In the genomic region with DNA sequence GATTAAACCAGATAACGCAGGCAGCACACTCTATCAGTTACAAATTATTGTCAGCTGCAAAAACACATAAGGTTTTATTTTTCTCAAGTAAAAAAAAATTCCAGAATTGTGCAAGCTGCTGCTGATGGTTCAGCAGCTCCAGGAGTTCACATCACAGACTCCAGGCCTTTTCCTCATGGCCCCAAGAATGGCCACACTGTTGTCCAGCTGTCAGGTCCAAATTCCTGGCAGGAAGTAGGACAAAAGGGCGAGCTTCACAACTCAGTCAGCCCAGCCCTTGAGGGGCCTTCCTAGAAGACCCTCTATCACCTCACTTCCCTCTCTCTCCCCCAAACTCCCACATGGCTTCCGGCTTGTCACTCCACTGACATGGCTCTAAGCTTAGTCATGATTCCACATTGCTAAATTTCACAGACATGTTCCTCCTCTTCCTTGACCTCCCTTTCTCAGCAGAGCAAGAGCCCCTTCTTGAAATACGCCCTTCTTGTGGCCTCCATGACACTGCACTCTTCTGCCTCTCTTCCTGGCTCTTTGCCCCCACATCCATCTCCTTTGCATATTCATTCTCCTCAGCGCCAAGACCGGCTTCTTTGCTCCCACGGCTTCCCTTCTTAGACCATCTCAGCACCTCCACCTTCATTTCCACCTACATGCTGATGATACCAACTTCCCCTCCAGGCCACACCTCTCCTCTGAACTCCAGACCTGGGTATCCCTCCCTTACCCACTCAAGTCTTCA, we compare ENCODE assay signal across 18 cellular contexts. TPM values are rescaled to one million over a fixed set of nuclear protein-coding genes. Genes with fewer than 3 reads are reported as not detected.
DNase-seq lines count a peak whose midpoint lies in the region; ATAC-seq, FAIRE-seq and TF ChIP-seq lines count a peak whose summit lies in the region.
"Had no signal": no experiment of that assay in that cellular context is flagged by ENCODE, and none has a peak within 500 bp of the region (broad histone marks: within the 10 kb centered on the region; RNA-seq: fewer than 3 reads in every experiment).

No MANE protein-coding gene starts in this region.

- intact Hi-C loops in GM12878 (cut with micrococcal nuclease; ENCODE audit: unreplicated experiment) (loop anchor here (1.0 kb wide), 1 partner anchor 162 kb away; no protein-coding TSS in a partner anchor), Right ventricle myocardium superior (cut with DNase I) (loop anchor here (2.0 kb wide), 1 partner anchor 160 kb away; no protein-coding TSS in a partner anchor), posterior cingulate gyrus (cut with DNase I) (loop anchor here (1.0 to 2.0 kb wide), 2 partner anchors 71 to 162 kb away; no protein-coding TSS in a partner anchor), CD14-positive monocyte (cut with micrococcal nuclease) (no loop called here), left colon (cut with DNase I, micrococcal nuclease) (loop anchor here in 1 of 2 donors (10.0 kb wide), 1 partner anchor 158 kb away; no protein-coding TSS in a partner anchor)

- H3K27me3 ChIP-seq in BJ (ENCODE audit: control insufficient read depth, insufficient read depth, low read length) (no peaks in the 10 kb centered on the region; the same call in 1 of the 2 replicates), GM12878 (replicated peaks in 1 of 2; ENCODE audit: control insufficient read depth in 2 of 2, insufficient read depth in 2 of 2, low read length in 1 of 2) (no peaks in the 10 kb centered on the region), skeletal muscle tissue (ENCODE audit: control insufficient read depth in 3 of 3, insufficient read depth in 3 of 3, low read length in 3 of 3) (no peaks in the 10 kb centered on the region)
- H3K27me3 ChIP-seq: left lung, tibial nerve had no signal

- H3K4me2 ChIP-seq in GM12878 (ENCODE audit: control insufficient read depth, insufficient read depth): no peak overlapping the region

- no peak for FAIRE-seq in GM12878 (lab: Jason Lieb, UNC)
- FAIRE-seq: D721Med had no signal

- ATAC-seq in GM12878 (no peak), Right ventricle myocardium superior (ENCODE audit: poor library complexity) (peak; percentile 63), left colon (no peak)
- no peak for ATAC-seq in naive thymus-derived CD8-positive, alpha-beta T cell
- ATAC-seq: natural killer cell treated with Interleukin-12 subunit alpha and Interleukin-12 subunit beta and Interleukin-15 and Interleukin-18, amount 100 ng/mL, for 72 hours had no signal

- in situ Hi-C loops in GM12878 (cut with MboI): no loop called here

- CTCF ChIA-PET in BJ (lab: Yijun Ruan, JAX): interaction anchor here (2.5 to 3.1 kb wide), 2 partner anchors 31 to 161 kb away, joined by 12 to 15 read pairs; no protein-coding TSS in a partner anchor
- CTCF ChIA-PET in GM12878 (lab: Yijun Ruan, JAX): interaction anchor here (0.6 to 4.9 kb wide), 10 partner anchors 12 to 585 kb away, joined by 3 to 34 read pairs (median 4); no protein-coding TSS in a partner anchor

- H3K4me1 ChIP-seq in GM12878 (ENCODE audit: control insufficient read depth, insufficient read depth, low read length): no peaks in the 10 kb centered on the region
- no peaks in the 10 kb centered on the region for H3K4me1 ChIP-seq in skeletal muscle tissue (ENCODE audit: control insufficient read depth in 3 of 3, insufficient read depth in 3 of 3, low read length in 3 of 3)

- no peak overlapping the region for H3K27ac ChIP-seq in GM12878 (ENCODE audit: control insufficient read depth, insufficient read depth)
- peak overlapping the region; percentile 14 for H3K27ac ChIP-seq in skeletal muscle tissue (ENCODE audit: low read depth, low read length)
- H3K27ac ChIP-seq: HL-60 had no signal

- no peak for TF ChIP-seq RAD21 in GM12878 (IDR thresholded peaks at IDR 0.05; ENCODE audit: insufficient read depth, low read depth, low read length)

- H3K9ac ChIP-seq in GM12878 (ENCODE audit: control insufficient read depth, insufficient read depth, low read length): no peak overlapping the region
- no peak overlapping the region for H3K9ac ChIP-seq in skeletal muscle tissue (ENCODE audit: low read depth in 1 of 3, low read length in 3 of 3)

- H4K20me1 ChIP-seq in GM12878 (ENCODE audit: control insufficient read depth, insufficient read depth): no peaks in the 10 kb centered on the region

- H3K36me3 ChIP-seq in BJ (ENCODE audit: control insufficient read depth, insufficient read depth, low read length): no peaks in the 10 kb centered on the region
- H3K36me3 ChIP-seq in GM12878 (ENCODE audit: control insufficient read depth in 2 of 2, insufficient read depth in 2 of 2, low read length in 1 of 2): no peaks in the 10 kb centered on the region
- H3K36me3 ChIP-seq in skeletal muscle tissue (ENCODE audit: control insufficient read depth in 3 of 3, insufficient read depth in 3 of 3, low read length in 3 of 3): no peaks in the 10 kb centered on the region
- H3K36me3 ChIP-seq: left lung, tibial nerve had no signal

- 22% methylated on average over 7 of the region's 7 CpGs for WGBS in GM12878 (ENCODE audit: insufficient coverage, insufficient replicate concordance, low lambda C conversion rate, missing lambda C conversion rate)

- peaks cover 0 to 8% (median 3%) of the 10 kb centered on the region in 9 donors for H3K9me3 Mint-ChIP-seq in naive thymus-derived CD8-positive, alpha-beta T cell
- H3K9me3 Mint-ChIP-seq in CD14-positive monocyte: no peaks in the 10 kb centered on the region
- H3K9me3 Mint-ChIP-seq: natural killer cell treated with Interleukin-12 subunit alpha and Interleukin-12 subunit beta and Interleukin-15 and Interleukin-18, amount 100 ng/mL, for 72 hours had no signal

- H2AFZ ChIP-seq in GM12878 (ENCODE audit: control insufficient read depth, low read depth, low read length): peak overlapping the region; percentile 35

- H3K4me3 Mint-ChIP-seq in naive thymus-derived CD8-positive, alpha-beta T cell: no peak overlapping the region
- no peak overlapping the region for H3K4me3 Mint-ChIP-seq in CD14-positive monocyte
- H3K4me3 Mint-ChIP-seq: natural killer cell treated with Interleukin-12 subunit alpha and Interleukin-12 subunit beta and Interleukin-15 and Interleukin-18, amount 100 ng/mL, for 72 hours; WTC11 had no signal

- TF ChIP-seq CTCF in BJ (IDR thresholded peaks at IDR 0.05; ENCODE audit: insufficient read depth, low read depth, low read length) (no peak), GM12878 (IDR thresholded peaks at IDR 0.05 in 2 of 3, conservative IDR thresholded peaks at IDR 0.05 in 1 of 3; ENCODE audit: control insufficient read depth in 2 of 3, extremely low read depth in 1 of 3, insufficient read depth in 1 of 3, low read depth in 3 of 3, low read length in 3 of 3) (no peak), CD14-positive monocyte (IDR thresholded peaks at IDR 0.05) (no peak)

- H3K79me2 ChIP-seq in GM12878 (ENCODE audit: control insufficient read depth, insufficient read depth, low read length): no peaks in the 10 kb centered on the region

- SMC1A ChIA-PET in GM12878 (lab: Charles Lee; ENCODE audit: uncharacterized antibody, unreplicated experiment): interaction anchor here (0.9 to 4.0 kb wide), 7 partner anchors 11 to 164 kb away, joined by 3 to 19 read pairs (median 5); no protein-coding TSS in a partner anchor

- no TSS peak for BruUV-seq in GM12878 (replicated peaks; lab: Mats Ljungman, UMichigan)

- POLR2A ChIA-PET in BJ (lab: Charles Lee): interaction anchor here (0.6 kb wide), 1 partner anchor 1450 kb away, joined by 3 read pairs; no protein-coding TSS in a partner anchor
- POLR2A ChIA-PET in GM12878 (lab: Charles Lee): interaction anchor here (1.5 kb wide), 1 partner anchor 10 kb away, joined by 6 read pairs; no protein-coding TSS in a partner anchor
- POLR2A ChIA-PET in naive thymus-derived CD8-positive, alpha-beta T cell (lab: Charles Lee): no interaction called here

- H3K36me3 Mint-ChIP-seq in naive thymus-derived CD8-positive, alpha-beta T cell: peaks cover 1 to 3% (median 2%) of the 10 kb centered on the region in 3 donors
- H3K36me3 Mint-ChIP-seq in CD14-positive monocyte: peaks cover 0 to 2% of the 10 kb centered on the region in 2 donors

- H3K4me3 ChIP-seq in BJ (ENCODE audit: low read depth, low read length) (no peak overlapping the region), GM12878 (no peak overlapping the region), skeletal muscle tissue (ENCODE audit: low read length in 3 of 3) (no peak overlapping the region)
- H3K4me3 ChIP-seq: left lung, tibial nerve had no signal

- TF ChIP-seq POLR2A in GM12878 (IDR thresholded peaks at IDR 0.05; ENCODE audit: low read depth, low read length): no peak

- peaks cover 0 to 23% (median 13%) of the 10 kb centered on the region in 5 donors for H3K27me3 Mint-ChIP-seq in naive thymus-derived CD8-positive, alpha-beta T cell
- H3K27me3 Mint-ChIP-seq in CD14-positive monocyte (ENCODE audit: low read depth in 3 of 3): peaks cover 0 to 3% (median 2%) of the 10 kb centered on the region in 3 donors

- RAD21 ChIA-PET in GM12878 (lab: Charles Lee; ENCODE audit: unreplicated experiment): interaction anchor here (1.0 to 3.1 kb wide), 4 partner anchors 29 to 585 kb away, joined by 3 to 16 read pairs (median 4); no protein-coding TSS in a partner anchor

- no peaks in the 10 kb centered on the region; the same call in 2 of the 3 replicates for H3K9me3 ChIP-seq in GM12878 (replicated peaks; ENCODE audit: control insufficient read depth, insufficient read depth, low read length)
- no peaks in the 10 kb centered on the region for H3K9me3 ChIP-seq in skeletal muscle tissue (ENCODE audit: control insufficient read depth in 3 of 3, low read length in 3 of 3)
- H3K9me3 ChIP-seq: left lung, tibial nerve had no signal

- H3K27ac Mint-ChIP-seq in naive thymus-derived CD8-positive, alpha-beta T cell: no peak overlapping the region
- no peak overlapping the region for H3K27ac Mint-ChIP-seq in CD14-positive monocyte
- H3K27ac Mint-ChIP-seq: natural killer cell treated with Interleukin-12 subunit alpha and Interleukin-12 subunit beta and Interleukin-15 and Interleukin-18, amount 100 ng/mL, for 72 hours; WTC11 had no signal

- H3K4me1 Mint-ChIP-seq in naive thymus-derived CD8-positive, alpha-beta T cell: no peaks in the 10 kb centered on the region
- peaks cover 17% of the 10 kb centered on the region for H3K4me1 Mint-ChIP-seq in CD14-positive monocyte

- no peak for TF ChIP-seq EP300 in GM12878 (IDR thresholded peaks at IDR 0.05; ENCODE audit: borderline replicate concordance in 1 of 2, control insufficient read depth in 1 of 2, low read depth in 2 of 2, low read length in 2 of 2)

- DNase-seq in BJ (ENCODE audit: low read depth) (peak; percentile 37), GM12878 (ENCODE audit: low read depth, low spot score) (no peak), Right ventricle myocardium superior (no peak), posterior cingulate gyrus (no peak), CD14-positive monocyte (ENCODE audit: low spot score) (no peak), left colon (no peak)
- no peak for DNase-seq in naive thymus-derived CD8-positive, alpha-beta T cell
- DNase-seq: activated effector memory CD4-positive, alpha-beta T cell treated with Interleukin-2 at 50 U/mL for 16 hours; GF-D8; left lung; stimulated activated CD4-positive, alpha-beta T cell treated with anti-CD3 and anti-CD28 coated beads, Interleukin-4, amount 100 ng/mL, for 24 hours; T-helper 1 cell had no signal

RNA-seq across cellular contexts. Expression of a gene that starts 27.4 kb away (rescaled TPM):
- polyA plus RNA-seq in BJ (2011; rRNA removed) (5.1 and 5.8 TPM in 2 replicates), GM12878 (2011; rRNA removed) (12.1 and 15.9 TPM in 2 replicates), GM12878 (2014; fragmentation: Illumina TruSeq; extraction: Trizol) (6.6 and 7.0 TPM in 2 replicates), GM12878 (2014; fragmentation: Nextera tagmentation; extraction: Ambion mirVana) (1 to 10 TPM in 1 of 2 experiments, under 1 TPM in 1; 0.71 to 2.4 TPM), GM12878 (2014; rRNA removed) (4.3 and 5.3 TPM in 2 replicates), GM12878 (2016; fragmentation: Nextera tagmentation; extraction: Ambion mirVana) (1 to 10 TPM; 4.1 to 6.5 TPM), CD14-positive monocyte (1 to 10 TPM; 3.2 to 4.7 TPM)
- 4.8 and 5.4 TPM in 2 replicates for polyA minus RNA-seq in BJ (2011; rRNA and poly(A)+ RNA removed)
- 19.8 and 20.0 TPM in 2 replicates for total RNA-seq in GM12878 (2013; cell fraction: nucleolus; rRNA removed)
- total RNA-seq in GM12878 (2014; rRNA removed) (3.0 and 4.1 TPM in 2 replicates), GM12878 (2014; rRNA removed; fragmentation: Illumina TruSeq; extraction: Trizol) (2.8 and 3.9 TPM in 2 replicates), GM12878 (2021) (8.0 and 10.7 TPM in 2 replicates), Right ventricle myocardium superior (11.9 TPM), skeletal muscle tissue (8.4 TPM), left colon (10 to 100 TPM; 29.5 to 32.4 TPM)
- polyA plus RNA-seq in GM12878 (2011; ENCODE audit: low read depth): 11.6 TPM
- polyA plus RNA-seq in GM12878 (2011; cell fraction: cytosol; rRNA removed): 12.6 and 20.8 TPM in 2 replicates
- 5.0 and 7.8 TPM in 2 replicates for polyA plus RNA-seq in GM12878 (2011; cell fraction: nucleus; rRNA removed)
- polyA plus RNA-seq in GM12878 (2012): 27.8 and 39.8 TPM in 2 replicates
- 20.9 and 22.8 TPM in 2 replicates for polyA minus RNA-seq in GM12878 (2011; rRNA and poly(A)+ RNA removed)
- 5.3 and 10.3 TPM in 2 replicates for polyA minus RNA-seq in GM12878 (2011; cell fraction: cytosol; rRNA and poly(A)+ RNA removed)
- polyA minus RNA-seq in GM12878 (2011; cell fraction: nucleus; rRNA and poly(A)+ RNA removed): 7.4 and 21.9 TPM in 2 replicates
- total RNA-seq in naive thymus-derived CD8-positive, alpha-beta T cell: 10 to 100 TPM in 1 of 2 experiments, 1 to 10 TPM in 1; 9.2 to 10.9 TPM
- 1 to 10 TPM; 3.5 to 6.0 (median 5.9) TPM for polyA plus RNA-seq in naive thymus-derived CD8-positive, alpha-beta T cell

Comparison
In these comparisons a context has a peak if more than half of its experiments do, and no peak if none do; other contexts are left out.
1. intact Hi-C loops: an anchor here in GM12878 (1.0 kb wide), Right ventricle myocardium superior (2.0 kb wide) and posterior cingulate gyrus (1.0 to 2.0 kb wide); none called in CD14-positive monocyte.